Comparison of ENCODE assay signal across 8 cellular contexts in the genomic region with DNA sequence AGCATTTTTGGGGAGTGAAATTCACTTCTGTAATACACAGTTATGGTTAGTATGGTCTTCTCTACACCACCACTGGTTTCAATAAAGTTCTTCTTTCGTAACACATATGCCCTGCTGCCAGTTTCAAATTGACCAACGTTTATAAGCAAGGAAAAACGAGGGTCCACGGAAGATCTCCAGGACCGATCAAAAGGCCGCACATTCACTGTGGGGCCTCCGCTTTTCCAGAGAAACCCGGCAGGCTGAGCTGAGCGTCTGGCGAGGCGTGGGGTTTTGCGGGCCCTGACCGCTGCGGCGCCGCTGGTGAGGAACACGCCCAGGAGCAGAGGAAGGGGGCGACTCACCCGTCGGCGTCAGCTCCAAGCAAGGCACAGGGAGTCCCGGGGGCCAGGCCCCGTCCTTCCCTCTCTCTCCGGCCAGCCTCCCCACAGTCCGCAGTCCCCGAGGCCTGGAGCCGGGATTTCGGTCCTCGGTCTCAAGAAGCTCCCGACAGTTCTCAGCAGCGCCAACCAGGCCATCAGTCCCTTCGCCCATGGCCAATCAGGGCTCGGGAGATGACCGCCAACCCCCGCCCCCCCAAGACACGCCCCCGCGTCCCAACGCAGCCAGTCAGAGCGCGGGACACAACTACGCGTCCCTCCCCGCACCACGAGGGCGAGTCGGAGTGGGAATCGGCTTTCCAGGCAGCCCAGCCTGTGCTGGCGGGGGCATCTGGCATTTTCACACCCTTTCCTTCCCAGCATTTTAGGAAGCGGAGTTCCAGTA. TPM values are rescaled to one million over a fixed set of nuclear protein-coding genes. Genes with fewer than 3 reads are reported as not detected.
DNase-seq lines count a peak whose midpoint lies in the region; ATAC-seq and TF ChIP-seq lines count a peak whose summit lies in the region.

A gene with protein sequence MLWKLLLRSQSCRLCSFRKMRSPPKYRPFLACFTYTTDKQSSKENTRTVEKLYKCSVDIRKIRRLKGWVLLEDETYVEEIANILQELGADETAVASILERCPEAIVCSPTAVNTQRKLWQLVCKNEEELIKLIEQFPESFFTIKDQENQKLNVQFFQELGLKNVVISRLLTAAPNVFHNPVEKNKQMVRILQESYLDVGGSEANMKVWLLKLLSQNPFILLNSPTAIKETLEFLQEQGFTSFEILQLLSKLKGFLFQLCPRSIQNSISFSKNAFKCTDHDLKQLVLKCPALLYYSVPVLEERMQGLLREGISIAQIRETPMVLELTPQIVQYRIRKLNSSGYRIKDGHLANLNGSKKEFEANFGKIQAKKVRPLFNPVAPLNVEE (minus strand): TSS at position 522 of the 765 bp plus-strand sequence. CDS start 8,432 bp downstream, outside the sequence.

- peak within 1 kb of the TSS; percentile 71 for H3K4me2 ChIP-seq in trophoblast cell (ENCODE audit: low read length)

- DNase-seq in GM10248 (ENCODE audit: extremely low spot score) (peak; percentile 96), NCI-H1092 treated with DMSO at 0.1 percent for 48 hours (lab: John Stamatoyannopoulos, UW) (peak; percentile 87), SW480 (ENCODE audit: low spot score) (peak; percentile 88), cardiac septum (ENCODE audit: low spot score) (peak; percentile 97), trophoblast cell (peak; percentile 89 to 95), tibial nerve (ENCODE audit: low spot score in 2 of 2) (peak; percentile 86 to 88)

- H3K4me3 ChIP-seq in trophoblast cell (ENCODE audit: low read depth, low read length) (peak within 1 kb of the TSS; percentile 79), tibial nerve (peak within 1 kb of the TSS; percentile 49 to 88 (median 74))

- H4K8ac ChIP-seq in trophoblast cell (ENCODE audit: low read depth, low read length): peak within 1 kb of the TSS; percentile 73

- peak; percentile 18 to 76 for TF ChIP-seq POLR2A in tibial nerve (IDR thresholded peaks at IDR 0.05)

- H3K27ac ChIP-seq in adipose tissue (ENCODE audit: low read depth, low read length) (peak within 1 kb of the TSS; percentile 29), trophoblast cell (ENCODE audit: low read depth, low read length) (peak within 1 kb of the TSS; percentile 18), tibial nerve (peak within 1 kb of the TSS; percentile 83 to 97 (median 87))

- H3K79me1 ChIP-seq in trophoblast cell (ENCODE audit: low read length): peaks cover 4% of the 10 kb centered on the region

- no peaks in the 10 kb centered on the region for H3K9me3 ChIP-seq in trophoblast cell (ENCODE audit: insufficient read depth, low read depth, low read length)
- H3K9me3 ChIP-seq in tibial nerve: no peaks in the 10 kb centered on the region

- H3K4me1 ChIP-seq in trophoblast cell (ENCODE audit: control insufficient read depth in 1 of 2, insufficient read depth in 2 of 2, low read length in 2 of 2): peaks cover 0 to 8% of the 10 kb centered on the region in 2 experiments
- H3K4me1 ChIP-seq in tibial nerve: peaks cover 0 to 38% (median 18%) of the 10 kb centered on the region in 4 donors

- H2BK5ac ChIP-seq in trophoblast cell (ENCODE audit: low read depth, low read length, poor library complexity): peak within 1 kb of the TSS; percentile 19

- TF ChIP-seq CTCF in GM10248 (IDR thresholded peaks at IDR 0.05; ENCODE audit: control extremely low read depth, extremely low read depth, low read depth, missing control alignments): no peak
- peak in 1 of 5 experiments; percentile 29 for TF ChIP-seq CTCF in tibial nerve (IDR thresholded peaks at IDR 0.05)

- H3K36me3 ChIP-seq in trophoblast cell (ENCODE audit: control insufficient read depth in 1 of 2, insufficient read depth in 2 of 2, low read length in 2 of 2) (peaks cover 0 to 8% of the 10 kb centered on the region in 2 experiments), tibial nerve (peaks cover 0 to 13% (median 0%) of the 10 kb centered on the region in 3 donors)

- H3K23ac ChIP-seq in trophoblast cell (ENCODE audit: low read length): no peak within 1 kb of the TSS

- H3K9ac ChIP-seq in trophoblast cell (ENCODE audit: low read length): peak within 1 kb of the TSS; percentile 86

- peak within 1 kb of the TSS; percentile 53 for H2AFZ ChIP-seq in trophoblast cell (ENCODE audit: insufficient read depth, low read length, poor library complexity)

- H3K18ac ChIP-seq in trophoblast cell (ENCODE audit: low read length): peak within 1 kb of the TSS; percentile 38

- H2BK12ac ChIP-seq in trophoblast cell (ENCODE audit: low read length): no peak within 1 kb of the TSS

- H4K91ac ChIP-seq in trophoblast cell (ENCODE audit: low read depth, low read length): peak within 1 kb of the TSS; percentile 28

- CTCF ChIA-PET in GM10248 (lab: Yijun Ruan, JAX): interaction anchor here (0.9 to 1.5 kb wide), 2 partner anchors 104 to 145 kb away, joined by 3 read pairs; no protein-coding TSS in a partner anchor

- peak within 1 kb of the TSS; percentile 6 for H2BK120ac ChIP-seq in trophoblast cell (ENCODE audit: insufficient read depth, low read length, poor library complexity)

- peak in 1 of 2 donors; percentile 91 for TF ChIP-seq EP300 in tibial nerve (IDR thresholded peaks at IDR 0.05)

- intact Hi-C loops in cardiac septum (cut with DNase I): loop anchor here (2.0 kb wide), 2 partner anchors 30 to 106 kb away; partner anchors contain the start of gene CRY1

- H3K27me3 ChIP-seq in trophoblast cell (ENCODE audit: insufficient read depth, low read length) (no peaks in the 10 kb centered on the region), tibial nerve (no peaks in the 10 kb centered on the region)

- 0 to 1% (median 0%) methylated on average over 47 to 50 of the region's 50 CpGs for WGBS in adipose tissue, 3 donors
- no CpG with 5 or more reads among the region's 50 CpGs for WGBS in trophoblast cell (ENCODE audit: extremely low coverage, insufficient coverage, insufficient read length)
- 0% methylated on average over 38 to 46 of the region's 50 CpGs for WGBS in tibial nerve, 2 donors

- H4K12ac ChIP-seq in trophoblast cell (ENCODE audit: low read depth, low read length): peak within 1 kb of the TSS; percentile 4

- H2AK5ac ChIP-seq in trophoblast cell (ENCODE audit: low read length): no peak within 1 kb of the TSS

- ATAC-seq in HG02610 (IDR thresholded peaks at IDR 0.05; ENCODE audit: unreplicated experiment): peak; percentile 92

- H3K4ac ChIP-seq in trophoblast cell (ENCODE audit: low read depth, low read length): peak within 1 kb of the TSS; percentile 0

- peak within 1 kb of the TSS; percentile 25 for H3K14ac ChIP-seq in trophoblast cell (ENCODE audit: low read length)

- H3K79me2 ChIP-seq in trophoblast cell (ENCODE audit: control insufficient read depth, insufficient read depth, low read length, poor library complexity): peaks cover 3% of the 10 kb centered on the region

- POLR2A ChIA-PET in GM10248 (lab: Yijun Ruan, JAX): interaction anchor here (0.5 to 1.2 kb wide), 3 partner anchors 10 to 31 kb away, joined by 3 to 5 read pairs (median 3); partner anchors contain the start of gene TMEM263

RNA-seq across cellular contexts. Expression of the gene that starts here (rescaled TPM):
- polyA plus RNA-seq in adipose tissue: 10 to 100 TPM; 12.0 to 19.8 (median 19.0) TPM
- total RNA-seq in cardiac septum (21.6 TPM), tibial nerve (10 to 100 TPM; 17.5 to 26.3 (median 19.4) TPM)
- 4.7 and 5.4 TPM in 2 replicates for polyA plus RNA-seq in trophoblast cell (2013)

Comparison
In these comparisons a context has a peak if more than half of its experiments do, and no peak if none do; other contexts are left out.
1. Peak in every context shown above with its lines: DNase-seq, ATAC-seq, H3K4me3 ChIP-seq and H3K27ac ChIP-seq.
2. H3K27ac ChIP-seq: peak in every context shown above with its lines; median percentile 87 in tibial nerve; 29 in adipose tissue; 18 in trophoblast cell.